18 cellular contexts compared by ENCODE assay signal in the genomic region with DNA sequence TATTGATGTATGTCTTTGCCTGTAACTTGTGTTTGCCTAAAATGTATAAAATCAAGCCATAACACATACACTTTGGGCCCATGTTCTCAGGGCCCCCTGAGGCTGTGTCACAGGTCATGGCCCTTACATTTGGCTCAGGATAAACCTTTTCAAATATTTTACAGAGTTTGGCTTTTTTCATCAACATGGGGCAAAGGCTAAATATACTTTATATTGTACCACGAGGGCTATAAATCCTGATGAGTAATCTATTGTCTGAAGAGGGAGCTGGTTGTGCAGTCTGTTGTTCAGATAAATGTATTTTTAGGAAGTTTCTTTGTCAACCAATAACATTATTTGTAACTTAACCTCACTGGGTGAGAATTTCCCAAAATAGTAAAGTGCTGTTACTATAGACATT.
"Had no signal": no experiment of that assay in that cellular context is flagged by ENCODE, and none has a peak within 500 bp of the region (broad histone marks: within the 10 kb centered on the region; RNA-seq: fewer than 3 reads in every experiment).

No MANE protein-coding gene starts in this region.

- DNase-seq: activated CD4-positive, alpha-beta T cell treated with anti-CD3 and anti-CD28 coated beads, Interleukin-2, amount 10 ng/mL, durations not matched to agents 24 days and 14 days; activated CD4-positive, CD25-positive, alpha-beta regulatory T cell; activated CD8-positive, alpha-beta memory T cell treated with anti-CD3 and anti-CD28 coated beads, Interleukin-2, amount 50 U/mL, for 48 hours; activated CD8-positive, alpha-beta T cell treated with anti-CD3 and anti-CD28 coated beads, Interleukin-2, amount 10 ng/mL, durations not matched to agents 7 days and 5 days; activated gamma-delta T cell treated with Interleukin-2 at 50 U/mL for 16 hours; activated T-cell treated with anti-CD3 and anti-CD28 coated beads, Interleukin-2, amount 50 U/mL, for 72 hours; amniotic stem cell; foreskin melanocyte; head of caudate nucleus; kidney glomerular epithelial cell; mesendoderm; natural killer cell; occipital lobe; right cardiac atrium; small intestine; stimulated activated naive CD8-positive, alpha-beta T cell treated with anti-CD3 and anti-CD28 coated beads, Interleukin-15, Interleukin-2, amounts not matched to agents 100 U/mL and 50 U/mL, for 24 hours; trophoblast cell had no signal

- ATAC-seq: activated CD8-positive, alpha-beta T cell treated with anti-CD3 and anti-CD28 coated beads, Interleukin-2, amount 10 ng/mL, durations not matched to agents 7 days and 5 days; activated T-cell treated with anti-CD3 and anti-CD28 coated beads, Interleukin-2, amount 50 U/mL, for 72 hours; natural killer cell; right cardiac atrium; stimulated activated naive CD8-positive, alpha-beta T cell treated with anti-CD3 and anti-CD28 coated beads, Interleukin-15, Interleukin-2, amounts not matched to agents 100 U/mL and 50 U/mL, for 24 hours had no signal

- H3K4me3 ChIP-seq: esophagus muscularis mucosa had no signal
